ENCODE assay signal across 1 cellular context in genomic region chr11:69640995-69641581, GRCh38.
TF ChIP-seq lines count a peak whose summit lies in the region.

CCND1 (plus strand) TSS chr11:69641156; CDS start chr11:69641314, 158 bp downstream.

TF ChIP-seq in HepG2, 621 proteins besides CTCF, POLR2A, EP300 and RAD21 (continued from another document and continues in another):
- TF ChIP-seq, protein P1, sequence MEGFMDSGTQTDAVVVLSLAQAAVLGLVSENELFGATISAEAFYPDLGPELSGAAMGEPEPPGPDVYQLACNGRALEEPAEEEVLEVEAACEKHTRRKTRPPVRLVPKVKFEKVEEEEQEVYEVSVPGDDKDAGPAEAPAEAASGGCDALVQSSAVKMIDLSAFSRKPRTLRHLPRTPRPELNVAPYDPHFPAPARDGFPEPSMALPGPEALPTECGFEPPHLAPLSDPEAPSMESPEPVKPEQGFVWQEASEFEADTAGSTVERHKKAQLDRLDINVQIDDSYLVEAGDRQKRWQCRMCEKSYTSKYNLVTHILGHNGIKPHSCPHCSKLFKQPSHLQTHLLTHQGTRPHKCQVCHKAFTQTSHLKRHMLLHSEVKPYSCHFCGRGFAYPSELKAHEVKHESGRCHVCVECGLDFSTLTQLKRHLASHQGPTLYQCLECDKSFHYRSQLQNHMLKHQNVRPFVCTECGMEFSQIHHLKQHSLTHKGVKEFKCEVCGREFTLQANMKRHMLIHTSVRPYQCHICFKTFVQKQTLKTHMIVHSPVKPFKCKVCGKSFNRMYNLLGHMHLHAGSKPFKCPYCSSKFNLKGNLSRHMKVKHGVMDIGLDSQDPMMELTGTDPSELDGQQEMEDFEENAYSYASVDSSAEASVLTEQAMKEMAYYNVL (CRISPR knock-in tag; IDR thresholded peaks at IDR 0.05; ENCODE audit: borderline replicate concordance) = 0 out of 2 replicates have a peak, but pooled peaks have one; percentile 17
- no peak for TF ChIP-seq ZNF761 (CRISPR knock-in tag; conservative IDR thresholded peaks at IDR 0.05)
- TF ChIP-seq TP53 (CRISPR knock-in tag; conservative IDR thresholded peaks at IDR 0.05) = no peak
- TF ChIP-seq CHCHD3 (CRISPR knock-in tag; IDR thresholded peaks at IDR 0.05) = 0 out of 2 replicates have a peak, but pooled peaks have one; percentile 41
- no peak for TF ChIP-seq ATF3 (CRISPR knock-in tag; IDR thresholded peaks at IDR 0.05)
- no peak for TF ChIP-seq ZNF382 (CRISPR knock-in tag; IDR thresholded peaks at IDR 0.05; ENCODE audit: borderline replicate concordance)
- TF ChIP-seq ZNF605 (CRISPR knock-in tag; IDR thresholded peaks at IDR 0.05) = peak; percentile 22; the same call in 1 of the 2 replicates
- no peak for TF ChIP-seq JUND (CRISPR knock-in tag; IDR thresholded peaks at IDR 0.05)
- no peak for TF ChIP-seq BCLAF1 (IDR thresholded peaks at IDR 0.05)
- TF ChIP-seq ZNF451 (CRISPR knock-in tag; IDR thresholded peaks at IDR 0.05) = 0 out of 2 replicates have a peak, but pooled peaks have one; percentile 26
- TF ChIP-seq ZNF234 (CRISPR knock-in tag; conservative IDR thresholded peaks at IDR 0.05) = no peak
- TF ChIP-seq ZNF747 (CRISPR knock-in tag; IDR thresholded peaks at IDR 0.05; ENCODE audit: borderline replicate concordance) = no peak
- TF ChIP-seq, protein P2, sequence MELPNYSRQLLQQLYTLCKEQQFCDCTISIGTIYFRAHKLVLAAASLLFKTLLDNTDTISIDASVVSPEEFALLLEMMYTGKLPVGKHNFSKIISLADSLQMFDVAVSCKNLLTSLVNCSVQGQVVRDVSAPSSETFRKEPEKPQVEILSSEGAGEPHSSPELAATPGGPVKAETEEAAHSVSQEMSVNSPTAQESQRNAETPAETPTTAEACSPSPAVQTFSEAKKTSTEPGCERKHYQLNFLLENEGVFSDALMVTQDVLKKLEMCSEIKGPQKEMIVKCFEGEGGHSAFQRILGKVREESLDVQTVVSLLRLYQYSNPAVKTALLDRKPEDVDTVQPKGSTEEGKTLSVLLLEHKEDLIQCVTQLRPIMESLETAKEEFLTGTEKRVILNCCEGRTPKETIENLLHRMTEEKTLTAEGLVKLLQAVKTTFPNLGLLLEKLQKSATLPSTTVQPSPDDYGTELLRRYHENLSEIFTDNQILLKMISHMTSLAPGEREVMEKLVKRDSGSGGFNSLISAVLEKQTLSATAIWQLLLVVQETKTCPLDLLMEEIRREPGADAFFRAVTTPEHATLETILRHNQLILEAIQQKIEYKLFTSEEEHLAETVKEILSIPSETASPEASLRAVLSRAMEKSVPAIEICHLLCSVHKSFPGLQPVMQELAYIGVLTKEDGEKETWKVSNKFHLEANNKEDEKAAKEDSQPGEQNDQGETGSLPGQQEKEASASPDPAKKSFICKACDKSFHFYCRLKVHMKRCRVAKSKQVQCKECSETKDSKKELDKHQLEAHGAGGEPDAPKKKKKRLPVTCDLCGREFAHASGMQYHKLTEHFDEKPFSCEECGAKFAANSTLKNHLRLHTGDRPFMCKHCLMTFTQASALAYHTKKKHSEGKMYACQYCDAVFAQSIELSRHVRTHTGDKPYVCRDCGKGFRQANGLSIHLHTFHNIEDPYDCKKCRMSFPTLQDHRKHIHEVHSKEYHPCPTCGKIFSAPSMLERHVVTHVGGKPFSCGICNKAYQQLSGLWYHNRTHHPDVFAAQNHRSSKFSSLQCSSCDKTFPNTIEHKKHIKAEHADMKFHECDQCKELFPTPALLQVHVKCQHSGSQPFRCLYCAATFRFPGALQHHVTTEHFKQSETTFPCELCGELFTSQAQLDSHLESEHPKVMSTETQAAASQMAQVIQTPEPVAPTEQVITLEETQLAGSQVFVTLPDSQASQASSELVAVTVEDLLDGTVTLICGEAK (IDR thresholded peaks at IDR 0.05) = no peak
- TF ChIP-seq, protein P2 (CRISPR knock-in tag; IDR thresholded peaks at IDR 0.05) = no peak
- TF ChIP-seq IRF9 (CRISPR knock-in tag; IDR thresholded peaks at IDR 0.05; ENCODE audit: borderline replicate concordance) = no peak
- no peak for TF ChIP-seq CENPT (CRISPR knock-in tag; IDR thresholded peaks at IDR 0.05; ENCODE audit: low read depth)
- TF ChIP-seq ZNF616 (CRISPR knock-in tag; IDR thresholded peaks at IDR 0.05; ENCODE audit: low read depth) = no peak
- no peak for TF ChIP-seq ZFYVE20 (CRISPR knock-in tag; IDR thresholded peaks at IDR 0.05; ENCODE audit: borderline replicate concordance, low read depth)
- no peak for TF ChIP-seq MLX (CRISPR knock-in tag; IDR thresholded peaks at IDR 0.05)
- no peak for TF ChIP-seq NFATC3 (CRISPR knock-in tag; IDR thresholded peaks at IDR 0.05)
- no peak for TF ChIP-seq ZNF737 (CRISPR knock-in tag; IDR thresholded peaks at IDR 0.05; ENCODE audit: borderline replicate concordance)
- no peak for TF ChIP-seq THAP8 (CRISPR knock-in tag; IDR thresholded peaks at IDR 0.05; ENCODE audit: borderline replicate concordance)
- TF ChIP-seq, protein P3, sequence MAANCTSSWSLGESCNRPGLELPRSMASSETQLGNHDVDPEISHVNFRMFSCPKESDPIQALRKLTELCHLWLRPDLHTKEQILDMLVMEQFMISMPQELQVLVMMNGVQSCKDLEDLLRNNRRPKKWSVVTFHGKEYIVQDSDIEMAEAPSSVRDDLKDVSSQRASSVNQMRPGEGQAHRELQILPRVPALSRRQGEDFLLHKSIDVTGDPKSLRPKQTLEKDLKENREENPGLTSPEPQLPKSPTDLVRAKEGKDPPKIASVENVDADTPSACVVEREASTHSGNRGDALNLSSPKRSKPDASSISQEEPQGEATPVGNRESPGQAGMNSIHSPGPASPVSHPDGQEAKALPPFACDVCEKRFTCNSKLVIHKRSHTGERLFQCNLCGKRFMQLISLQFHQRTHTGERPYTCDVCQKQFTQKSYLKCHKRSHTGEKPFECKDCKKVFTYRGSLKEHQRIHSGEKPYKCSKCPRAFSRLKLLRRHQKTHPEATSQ (CRISPR knock-in tag; IDR thresholded peaks at IDR 0.05; ENCODE audit: borderline replicate concordance) = no peak
- no peak for TF ChIP-seq ZNF614 (CRISPR knock-in tag; IDR thresholded peaks at IDR 0.05; ENCODE audit: borderline replicate concordance)
- no peak for TF ChIP-seq ZNF34 (CRISPR knock-in tag; IDR thresholded peaks at IDR 0.05; ENCODE audit: borderline replicate concordance)
- no peak for TF ChIP-seq EHMT2 (IDR thresholded peaks at IDR 0.05; ENCODE audit: borderline replicate concordance, low read depth, low read length)
- no peak for TF ChIP-seq NPAS2 (CRISPR knock-in tag; IDR thresholded peaks at IDR 0.05; ENCODE audit: borderline replicate concordance)
- TF ChIP-seq, protein P4, sequence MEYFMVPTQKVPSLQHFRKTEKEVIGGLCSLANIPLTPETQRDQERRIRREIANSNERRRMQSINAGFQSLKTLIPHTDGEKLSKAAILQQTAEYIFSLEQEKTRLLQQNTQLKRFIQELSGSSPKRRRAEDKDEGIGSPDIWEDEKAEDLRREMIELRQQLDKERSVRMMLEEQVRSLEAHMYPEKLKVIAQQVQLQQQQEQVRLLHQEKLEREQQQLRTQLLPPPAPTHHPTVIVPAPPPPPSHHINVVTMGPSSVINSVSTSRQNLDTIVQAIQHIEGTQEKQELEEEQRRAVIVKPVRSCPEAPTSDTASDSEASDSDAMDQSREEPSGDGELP (IDR thresholded peaks at IDR 0.05; ENCODE audit: borderline replicate concordance, low read depth) = no peak
- peak; percentile 75 for TF ChIP-seq ZNF746 (CRISPR knock-in tag; IDR thresholded peaks at IDR 0.05)
- no peak for TF ChIP-seq ZNF30 (CRISPR knock-in tag; IDR thresholded peaks at IDR 0.05)
- peak; percentile 41 for TF ChIP-seq YY1 (IDR thresholded peaks at IDR 0.05; ENCODE audit: insufficient read depth, insufficient replicate concordance, low read depth, low read length)
- TF ChIP-seq SPEN (CRISPR knock-in tag; IDR thresholded peaks at IDR 0.05; ENCODE audit: low read depth) = peak; percentile 54; the same call in 1 of the 2 replicates
